In genomic region chr2:112031473-112031872, GRCh38 we compare ENCODE assay signal across 10 cellular contexts. TPM values are rescaled to one million over a fixed set of nuclear protein-coding genes. Genes with fewer than 3 reads are reported as not detected.
DNase-seq lines count a peak whose midpoint lies in the region; TF ChIP-seq lines count a peak whose summit lies in the region.
"Had no signal": no experiment of that assay in that cellular context is flagged by ENCODE, and none has a peak within 500 bp of the region (broad histone marks: within the 10 kb centered on the region; RNA-seq: fewer than 3 reads in every experiment).

No MANE protein-coding gene starts in this region.

- no peaks in the 10 kb centered on the region for H3K9me3 ChIP-seq in mammary epithelial cell (replicated peaks; ENCODE audit: insufficient read depth, low read length)
- H3K9me3 ChIP-seq in smooth muscle cell (replicated peaks; ENCODE audit: low read depth), result no peaks in the 10 kb centered on the region

- H3K27ac ChIP-seq in mammary epithelial cell (ENCODE audit: insufficient read depth, low read depth, low read length) (no peak overlapping the region), smooth muscle cell (ENCODE audit: low read depth) (peak overlapping the region; percentile 82)

- BruUV-seq in mammary epithelial cell (replicated peaks; lab: Mats Ljungman, UMichigan), result no TSS peak

- H3K79me2 ChIP-seq in mammary epithelial cell (ENCODE audit: insufficient read depth, low read length), result no peaks in the 10 kb centered on the region
- H3K79me2 ChIP-seq in smooth muscle cell (ENCODE audit: low read depth), result no peaks in the 10 kb centered on the region

- H3K4me2 ChIP-seq in mammary epithelial cell (ENCODE audit: insufficient read depth, low read depth, low read length) (peak overlapping the region; percentile 83), smooth muscle cell (peak overlapping the region; percentile 79)

- H3F3A ChIP-seq in smooth muscle cell (ENCODE audit: low read depth), result peaks cover 34% of the 10 kb centered on the region

- dilution Hi-C loops in mammary epithelial cell (cut with HindIII; ENCODE audit: low sequenced_read_pairs), result no loop called here

- in situ Hi-C loops in mammary epithelial cell (cut with MboI; ENCODE audit: low sequenced_read_pairs in 2 of 2), result no loop called here

- CTCF ChIA-PET in mammary epithelial cell (lab: Charles Lee; ENCODE audit: low non-redundant PET), result no interaction called here

- intact Hi-C loops in mammary epithelial cell (cut with micrococcal nuclease), result no loop called here

- no peaks in the 10 kb centered on the region for H4K20me1 ChIP-seq in mammary epithelial cell (ENCODE audit: insufficient read depth, low read length)
- H4K20me1 ChIP-seq in smooth muscle cell (ENCODE audit: low read depth), result no peaks in the 10 kb centered on the region

- H2AFZ ChIP-seq in mammary epithelial cell (ENCODE audit: low read depth, low read length) (peak overlapping the region; percentile 40), smooth muscle cell (ENCODE audit: low read depth) (peak overlapping the region; percentile 44)

- no peak overlapping the region for H3K4me3 ChIP-seq in mammary epithelial cell (replicated peaks in 1 of 3; ENCODE audit: insufficient read depth in 1 of 3, low read depth in 2 of 3, low read length in 3 of 3)
- peak overlapping the region; percentile 28 for H3K4me3 ChIP-seq in smooth muscle cell

- H3K9ac ChIP-seq in mammary epithelial cell (ENCODE audit: insufficient read depth, low read length) (no peak overlapping the region), smooth muscle cell (ENCODE audit: low read depth) (no peak overlapping the region)

- 20% methylated on average over 5 of the region's 5 CpGs for WGBS in mammary epithelial cell (ENCODE audit: low coverage, missing lambda C conversion rate)
- WGBS in smooth muscle cell (ENCODE audit: low lambda C conversion rate), result 17% methylated on average over 5 of the region's 5 CpGs

- H3K4me1 ChIP-seq in mammary epithelial cell (ENCODE audit: insufficient read depth, low read length) (peaks cover 29% of the 10 kb centered on the region), smooth muscle cell (ENCODE audit: low read depth) (peaks cover 20% of the 10 kb centered on the region)

- no peak for TF ChIP-seq CTCF in mammary epithelial cell (conservative IDR thresholded peaks at IDR 0.05 in 1 of 2, IDR thresholded peaks at IDR 0.05 in 1 of 2; ENCODE audit: extremely low read depth in 1 of 2, insufficient read depth in 1 of 2, low read depth in 1 of 2, low read length in 2 of 2)
- TF ChIP-seq CTCF in smooth muscle cell (IDR thresholded peaks at IDR 0.05; ENCODE audit: borderline replicate concordance, insufficient read depth, poor library complexity, severe bottlenecking), result no peak

- H3K27me3 ChIP-seq in mammary epithelial cell (ENCODE audit: insufficient read depth, low read length) (no peaks in the 10 kb centered on the region), smooth muscle cell (ENCODE audit: low read depth) (no peaks in the 10 kb centered on the region)

- H3K36me3 ChIP-seq in mammary epithelial cell (ENCODE audit: insufficient read depth, low read length) (no peaks in the 10 kb centered on the region), smooth muscle cell (ENCODE audit: low read depth) (no peaks in the 10 kb centered on the region)

- DNase-seq in MV-4-11 (lab: John Stamatoyannopoulos, UW) (peak; percentile 50), mammary epithelial cell (no peak), iPS-NIHi11 (ENCODE audit: low spot score) (peak; percentile 38), smooth muscle cell (lab: John Stamatoyannopoulos, UW; ENCODE audit: unreplicated experiment) (no peak), HT-29 (ENCODE audit: low spot score) (no peak), NCI-H187 (lab: John Stamatoyannopoulos, UW) (no peak), NCI-H1105 treated with DMSO at 0.1 percent for 48 hours (lab: John Stamatoyannopoulos, UW) (no peak)
- no peak for DNase-seq in stimulated activated CD4-positive, alpha-beta T cell treated with anti-CD3 and anti-CD28 coated beads, Interleukin-2, amount 100 ng/mL, for 24 hours
- DNase-seq: NCI-H2029; stimulated activated CD4-positive, alpha-beta T cell treated with anti-CD3 and anti-CD28 coated beads, Interleukin-2, amount 100 ng/mL, for 48 hours had no signal

RNA-seq across cellular contexts. Expression of gene TMEM87B, which starts 23.6 kb away (rescaled TPM):
- total RNA-seq in mammary epithelial cell (10 to 100 TPM; 35.0 to 51.7 TPM), smooth muscle cell (109 and 117 TPM in 2 replicates)
- polyA plus RNA-seq in mammary epithelial cell (10.8 TPM), smooth muscle cell (26.9 and 27.2 TPM in 2 replicates)
- 22.3 TPM for polyA minus RNA-seq in mammary epithelial cell
- 9.1 and 18.7 TPM in 2 replicates for total RNA-seq in HT-29 (2014; rRNA removed; shearing (Covaris generic))

Comparison
In these comparisons a context has a peak if more than half of its experiments do, and no peak if none do; other contexts are left out.
1. DNase-seq: peak in MV-4-11 (single experiment) and iPS-NIHi11 (single experiment); none in mammary epithelial cell (single experiment), smooth muscle cell (single experiment), stimulated activated CD4-positive, alpha-beta T cell treated with anti-CD3 and anti-CD28 coated beads, Interleukin-2, amount 100 ng/mL, for 24 hours (0 of 2), HT-29 (single experiment), NCI-H187 (0 of 2) and NCI-H1105 treated with DMSO at 0.1 percent for 48 hours (single experiment).